ENCODE assay signal across 13 cellular contexts in genomic region chr2:160432633-160433032, GRCh38.
DNase-seq lines count a peak whose midpoint lies in the region; ATAC-seq and TF ChIP-seq lines count a peak whose summit lies in the region.
"Had no signal": no experiment of that assay in that cellular context is flagged by ENCODE, and none has a peak within 500 bp of the region (broad histone marks: within the 10 kb centered on the region; RNA-seq: fewer than 3 reads in every experiment).

No MANE protein-coding gene starts in this region.

- 0 out of 2 replicates have a peak, but pooled peaks cover 3% of the 10 kb centered on the region for H3K36me3 ChIP-seq in Loucy (ENCODE audit: insufficient read depth, low read length)
- no peaks in the 10 kb centered on the region for H3K36me3 ChIP-seq in mucosa of descending colon (ENCODE audit: low read depth)

- H3F3A ChIP-seq in Loucy (ENCODE audit: low read depth): peaks cover 4% of the 10 kb centered on the region

- TF ChIP-seq CTCF in CD4-positive, alpha-beta T cell (IDR thresholded peaks at IDR 0.05): no peak
- 0 out of 2 replicates have a peak, but pooled peaks have one; percentile 7 for TF ChIP-seq CTCF in Loucy (conservative IDR thresholded peaks at IDR 0.05; ENCODE audit: low read length)
- TF ChIP-seq CTCF in chondrocyte (IDR thresholded peaks at IDR 0.05): no peak
- TF ChIP-seq CTCF in mucosa of descending colon (IDR thresholded peaks at IDR 0.05): no peak

- H3K9ac ChIP-seq in Loucy (ENCODE audit: low read depth, low read length, poor library complexity, severe bottlenecking): no peak overlapping the region

- CTCF ChIA-PET in CD4-positive, alpha-beta T cell (lab: Charles Lee): interaction anchor here (1.6 kb wide), 1 partner anchor 163 kb away, joined by 4 read pairs; no protein-coding TSS in a partner anchor

- no peak overlapping the region for H2AFZ ChIP-seq in Loucy (ENCODE audit: low read length)

- no peak overlapping the region for H3K4me2 ChIP-seq in Loucy (ENCODE audit: low read depth, low read length, poor library complexity, severe bottlenecking)

- no peak for DNase-seq in CD4-positive, alpha-beta T cell
- DNase-seq in chondrocyte (ENCODE audit: low spot score) (no peak), mucosa of descending colon (no peak), OCI-M2 (lab: John Stamatoyannopoulos, UW; ENCODE audit: unreplicated experiment) (no peak), DMS79 treated with DMSO at 0.1 percent for 48 hours (lab: John Stamatoyannopoulos, UW) (no peak), MV-4-11 (lab: John Stamatoyannopoulos, UW) (no peak), nucleus accumbens (lab: John Stamatoyannopoulos, UW) (no peak)
- DNase-seq: NCI-H526 treated with DMSO at 0.1 percent for 48 hours; nephron progenitor cell; stimulated activated CD4-positive, alpha-beta T cell treated with anti-CD3 and anti-CD28 coated beads, Interleukin-2, amount 100 ng/mL, for 24 hours; substantia nigra had no signal

- H3K4me3 Mint-ChIP-seq in CD4-positive, alpha-beta T cell: peak overlapping the region; percentile 13
- no peak overlapping the region for H3K4me3 Mint-ChIP-seq in chondrocyte (ENCODE audit: unreplicated experiment)
- H3K4me3 Mint-ChIP-seq: central memory CD8-positive, alpha-beta T cell; nephron progenitor cell had no signal

- H3K27ac ChIP-seq in CD4-positive, alpha-beta T cell (ENCODE audit: low read depth, low read length): no peak overlapping the region

- no peaks in the 10 kb centered on the region for H3K27me3 Mint-ChIP-seq in CD4-positive, alpha-beta T cell
- H3K27me3 Mint-ChIP-seq in chondrocyte (ENCODE audit: low read depth): no peaks in the 10 kb centered on the region
- H3K27me3 Mint-ChIP-seq: central memory CD8-positive, alpha-beta T cell had no signal

- H3K4me3 ChIP-seq in Loucy (ENCODE audit: low read length, poor library complexity, severe bottlenecking) (no peak overlapping the region), mucosa of descending colon (no peak overlapping the region)

- no peak for ATAC-seq in CD4-positive, alpha-beta T cell (ENCODE audit: poor library complexity)
- peak; percentile 48 for ATAC-seq in mucosa of descending colon

- H3K4me1 ChIP-seq in Loucy (ENCODE audit: insufficient read depth, low read length, poor library complexity, severe bottlenecking) (peaks cover 23% of the 10 kb centered on the region), mucosa of descending colon (ENCODE audit: low read depth) (peaks cover 13% of the 10 kb centered on the region)

- H3K79me2 ChIP-seq in Loucy (ENCODE audit: insufficient read depth, low read length): peaks cover 12% of the 10 kb centered on the region

- peaks cover 91% of the 10 kb centered on the region for H3K4me1 Mint-ChIP-seq in CD4-positive, alpha-beta T cell (ENCODE audit: low read depth)
- H3K4me1 Mint-ChIP-seq in chondrocyte (ENCODE audit: low read depth): peaks cover 38% of the 10 kb centered on the region

- H3K9me2 ChIP-seq in Loucy (replicated peaks; ENCODE audit: low read depth, low read length): no peaks in the 10 kb centered on the region

- H3K27ac Mint-ChIP-seq in CD4-positive, alpha-beta T cell: peak overlapping the region; percentile 18
- H3K27ac Mint-ChIP-seq in chondrocyte (ENCODE audit: unreplicated experiment): peak overlapping the region; percentile 51
- H3K27ac Mint-ChIP-seq: nephron progenitor cell had no signal

- H3K27me3 ChIP-seq in CD4-positive, alpha-beta T cell (ENCODE audit: control insufficient read depth, insufficient read depth, low read length): no peaks in the 10 kb centered on the region
- H3K27me3 ChIP-seq in Loucy (ENCODE audit: insufficient read depth, low read length, poor library complexity, severe bottlenecking): no peaks in the 10 kb centered on the region

- intact Hi-C loops in CD4-positive, alpha-beta T cell (cut with DNase I, micrococcal nuclease): no loop called here
- intact Hi-C loops in mucosa of descending colon (cut with DNase I, micrococcal nuclease): no loop called here

- H3K9me3 ChIP-seq in CD4-positive, alpha-beta T cell (ENCODE audit: control insufficient read depth, low read length): peaks cover 4% of the 10 kb centered on the region
- H3K9me3 ChIP-seq in Loucy (ENCODE audit: insufficient read depth, low read depth, low read length) (no peaks in the 10 kb centered on the region), mucosa of descending colon (no peaks in the 10 kb centered on the region)

- H3K36me3 Mint-ChIP-seq in CD4-positive, alpha-beta T cell (ENCODE audit: low read depth): peaks cover 41% of the 10 kb centered on the region
- peaks cover 5% of the 10 kb centered on the region for H3K36me3 Mint-ChIP-seq in chondrocyte (ENCODE audit: low read depth)

- no peaks in the 10 kb centered on the region for H3K9me3 Mint-ChIP-seq in CD4-positive, alpha-beta T cell
- peaks cover 4% of the 10 kb centered on the region for H3K9me3 Mint-ChIP-seq in chondrocyte (ENCODE audit: low read depth)
- H3K9me3 Mint-ChIP-seq: central memory CD8-positive, alpha-beta T cell had no signal

- no peaks in the 10 kb centered on the region for H4K20me1 ChIP-seq in Loucy (ENCODE audit: insufficient read depth, low read length, poor library complexity, severe bottlenecking)

- POLR2A ChIA-PET in CD4-positive, alpha-beta T cell (lab: Charles Lee): interaction anchor here (0.7 to 1.3 kb wide), 3 partner anchors 25 to 56 kb away, joined by 3 read pairs; no protein-coding TSS in a partner anchor
